7 cellular contexts compared by ENCODE assay signal in the genomic region with DNA sequence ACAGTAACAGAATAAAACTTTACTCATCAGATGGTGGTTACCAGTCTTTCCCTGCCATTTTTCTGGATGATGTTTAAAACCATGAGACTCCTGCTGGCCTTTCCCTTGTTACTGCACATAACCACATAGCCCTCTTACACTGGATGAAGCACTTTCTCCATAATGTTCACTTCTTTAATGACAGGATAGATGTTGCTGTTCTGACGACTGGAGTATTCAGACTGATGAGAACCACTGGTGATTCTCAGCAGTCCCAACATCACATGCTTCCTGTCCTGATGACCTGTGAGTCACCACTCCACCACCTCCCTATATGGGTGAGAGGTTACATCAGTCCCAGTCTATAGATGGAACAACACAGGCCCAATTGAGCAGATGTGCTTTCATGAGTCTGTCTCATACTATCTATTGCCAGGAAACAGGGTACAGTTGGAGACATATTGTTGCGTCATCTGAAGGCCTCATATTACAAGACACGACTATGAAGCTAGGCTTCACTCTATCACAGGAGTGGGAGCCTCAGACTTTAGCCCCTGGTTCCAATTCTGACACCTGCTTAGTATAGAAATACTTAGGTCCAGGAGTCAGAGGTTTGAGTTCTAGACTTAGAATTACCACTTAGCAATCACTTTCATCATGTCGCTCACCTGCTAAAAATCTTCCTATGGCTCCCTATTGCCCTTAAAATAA.
DNase-seq lines count a peak whose midpoint lies in the region; ATAC-seq and TF ChIP-seq lines count a peak whose summit lies in the region.

No MANE protein-coding gene starts in this region.

- H3K4me1 ChIP-seq in sigmoid colon: peaks cover 0 to 21% (median 11%) of the 10 kb centered on the region in 4 donors

- TF ChIP-seq CTCF in GM10266 (IDR thresholded peaks at IDR 0.05; ENCODE audit: control insufficient read depth, insufficient read depth, low read depth, missing control alignments) (no peak), HL-60 (IDR thresholded peaks at IDR 0.05; ENCODE audit: insufficient read depth, low read length) (no peak), sigmoid colon (IDR thresholded peaks at IDR 0.05) (peak in 2 of 4 experiments; percentile 10 to 11)

- DNase-seq in GM10266 (ENCODE audit: extremely low spot score): peak; percentile 68
- peak; percentile 53 to 89 for DNase-seq in HL-60 (ENCODE audit: low read depth in 1 of 2, low spot score in 1 of 2)
- peak; percentile 31 for DNase-seq in T1000 (lab: John Stamatoyannopoulos, UW)
- peak; percentile 99 for DNase-seq in fibroblast of the conjunctiva (ENCODE audit: low read depth)
- DNase-seq in sigmoid colon: peak; percentile 81
- no peak for DNase-seq in UCSD-AML1 (lab: John Stamatoyannopoulos, UW; ENCODE audit: unreplicated experiment)

- H3K4me3 ChIP-seq in HL-60 (replicated peaks; ENCODE audit: insufficient read depth, low read length) (no peak overlapping the region), sigmoid colon (no peak overlapping the region)

- no peaks in the 10 kb centered on the region for H3K36me3 ChIP-seq in sigmoid colon

- WGBS in sigmoid colon, 2 donors: 56 to 75% methylated on average over 4 of the region's 4 CpGs

- peak; percentile 94 for ATAC-seq in GM21423 (IDR thresholded peaks at IDR 0.05; ENCODE audit: unreplicated experiment)

- intact Hi-C loops in sigmoid colon (cut with DNase I): no loop called here

- H3K27ac ChIP-seq in HL-60 (replicated peaks) (0 out of 2 replicates have a peak overlapping the region, but pooled peaks have one; percentile 13), sigmoid colon (peak overlapping the region in 3 of 4 donors; percentile 39 to 73 (median 58))

- no peak for TF ChIP-seq POLR2A in sigmoid colon (IDR thresholded peaks at IDR 0.05)

- peak in 3 of 4 donors; percentile 4 to 92 (median 42) for TF ChIP-seq EP300 in sigmoid colon (IDR thresholded peaks at IDR 0.05)

- H3K9me3 ChIP-seq in sigmoid colon: no peaks in the 10 kb centered on the region

- H3K27me3 ChIP-seq in HL-60 (ENCODE audit: insufficient read depth, poor library complexity, severe bottlenecking) (no peaks in the 10 kb centered on the region), sigmoid colon (no peaks in the 10 kb centered on the region)
